Comparison of ENCODE assay signal across 17 cellular contexts in the genomic region with DNA sequence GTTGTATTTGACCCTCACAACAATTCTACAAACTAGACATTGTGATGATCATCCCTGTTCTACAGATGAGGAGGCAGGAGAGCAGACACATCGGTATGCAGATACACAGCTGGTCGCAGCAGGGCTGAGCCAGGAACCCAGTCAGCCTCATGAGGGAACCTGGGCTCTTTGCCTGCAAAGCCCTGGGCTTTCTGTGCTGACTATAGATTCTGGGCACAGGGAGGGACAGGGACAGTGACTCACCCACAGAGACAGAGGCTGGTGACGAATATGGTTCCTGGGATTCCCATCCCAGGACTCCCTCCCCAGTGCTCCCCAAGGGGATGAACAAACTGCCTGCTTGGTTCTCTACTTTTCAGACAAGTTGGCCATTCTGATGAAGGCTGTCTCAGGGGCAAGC. TPM values are rescaled to one million over a fixed set of nuclear protein-coding genes. Genes with fewer than 3 reads are reported as not detected.
"Had no signal": no experiment of that assay in that cellular context is flagged by ENCODE, and none has a peak within 500 bp of the region (broad histone marks: within the 10 kb centered on the region; RNA-seq: fewer than 3 reads in every experiment).

No MANE protein-coding gene starts in this region.

- H3K36me3 ChIP-seq: tibial nerve had no signal

- ATAC-seq: body of pancreas; effector memory CD8-positive, alpha-beta T cell; mucosa of descending colon; naive thymus-derived CD8-positive, alpha-beta T cell; WTC11 had no signal

- DNase-seq: activated CD4-positive, alpha-beta T cell treated with anti-CD3 and anti-CD28 coated beads, Interleukin-2, amount 10 ng/mL, durations not matched to agents 24 days and 14 days; activated CD8-positive, alpha-beta memory T cell treated with anti-CD3 and anti-CD28 coated beads for 24 hours; activated naive CD4-positive, alpha-beta T cell treated with anti-CD3 and anti-CD28 coated beads, Interleukin-2, amount 50 U/mL, for 16 hours; body of pancreas; effector memory CD8-positive, alpha-beta T cell; glutamatergic neuron; immature natural killer cell; mammary epithelial cell; mucosa of descending colon; naive thymus-derived CD8-positive, alpha-beta T cell; occipital lobe had no signal

- H3K27me3 ChIP-seq: body of pancreas, tibial nerve had no signal

- H3K27ac ChIP-seq: body of pancreas, epithelial cell of prostate, skin epidermis, tibial nerve had no signal

- H3K9me3 ChIP-seq: body of pancreas, mucosa of descending colon, tibial nerve had no signal

- H3K4me3 ChIP-seq: body of pancreas, mucosa of descending colon, skin epidermis, tibial nerve had no signal

RNA-seq across cellular contexts. Expression of gene CAMP, which starts 3.8 kb away (rescaled TPM):
- total RNA-seq: activated CD4-positive, alpha-beta T cell treated with anti-CD3 and anti-CD28 coated beads, Interleukin-2, amount 10 ng/mL, durations not matched to agents 24 days and 14 days; activated T-helper 2 cell treated with anti-CD3 and anti-CD28 coated beads, Interferon-gamma antibody, Interleukin-2, Interleukin-4, amounts not matched to agents 10 μg/mL and 5 μg/mL and 100 μg/mL, durations not matched to agents 14 hours and 24 hours and 36 hours; body of pancreas; mucosa of descending colon; naive thymus-derived CD8-positive, alpha-beta T cell; occipital lobe; T-helper 1 cell treated with Interleukin-12 subunit alpha and Interleukin-12 subunit beta and Interleukin-4 antibody, amounts not matched to agents 30 ng/mL and 1 ng/mL, for 36 hours; WTC11 had no signal

RNA-seq across cellular contexts. Expression of gene CDC25A, which starts 31.3 kb away (rescaled TPM):
- total RNA-seq: naive thymus-derived CD8-positive, alpha-beta T cell had no signal
